ENCODE assay signal across 8 cellular contexts in the genomic region with DNA sequence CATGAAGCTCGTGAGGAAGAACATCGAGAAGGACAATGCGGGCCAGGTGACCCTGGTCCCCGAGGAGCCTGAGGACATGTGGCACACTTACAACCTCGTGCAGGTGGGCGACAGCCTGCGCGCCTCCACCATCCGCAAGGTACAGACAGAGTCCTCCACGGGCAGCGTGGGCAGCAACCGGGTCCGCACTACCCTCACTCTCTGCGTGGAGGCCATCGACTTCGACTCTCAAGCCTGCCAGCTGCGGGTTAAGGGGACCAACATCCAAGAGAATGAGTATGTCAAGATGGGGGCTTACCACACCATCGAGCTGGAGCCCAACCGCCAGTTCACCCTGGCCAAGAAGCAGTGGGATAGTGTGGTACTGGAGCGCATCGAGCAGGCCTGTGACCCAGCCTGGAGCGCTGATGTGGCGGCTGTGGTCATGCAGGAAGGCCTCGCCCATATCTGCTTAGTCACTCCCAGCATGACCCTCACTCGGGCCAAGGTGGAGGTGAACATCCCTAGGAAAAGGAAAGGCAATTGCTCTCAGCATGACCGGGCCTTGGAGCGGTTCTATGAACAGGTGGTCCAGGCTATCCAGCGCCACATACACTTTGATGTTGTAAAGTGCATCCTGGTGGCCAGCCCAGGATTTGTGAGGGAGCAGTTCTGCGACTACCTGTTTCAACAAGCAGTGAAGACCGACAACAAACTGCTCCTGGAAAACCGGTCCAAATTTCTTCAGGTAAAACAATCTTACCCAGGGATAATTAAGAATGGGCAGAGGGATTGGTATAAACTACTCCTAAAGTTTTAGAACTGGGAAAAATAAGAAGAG. TPM values are rescaled to one million over a fixed set of nuclear protein-coding genes. Genes with fewer than 3 reads are reported as not detected.
DNase-seq lines count a peak whose midpoint lies in the region; ATAC-seq and TF ChIP-seq lines count a peak whose summit lies in the region.

No MANE protein-coding gene starts in this region.

- H3K36me3 ChIP-seq in SU-DHL-6 (ENCODE audit: low read length): peaks cover 18% of the 10 kb centered on the region; the same call in 1 of the 2 replicates
- peaks cover 13% of the 10 kb centered on the region for H3K36me3 ChIP-seq in left ventricle myocardium inferior

- H3K4me1 ChIP-seq in left ventricle myocardium inferior: peaks cover 99% of the 10 kb centered on the region

- H3K27ac ChIP-seq in SU-DHL-6 (ENCODE audit: low read depth, low read length) (peak overlapping the region; percentile 65), left ventricle myocardium inferior (replicated peaks) (peak overlapping the region; percentile 96)

- peaks cover 44% of the 10 kb centered on the region for H3K79me2 ChIP-seq in SU-DHL-6 (ENCODE audit: insufficient read depth, low read length)

- TF ChIP-seq CTCF in SU-DHL-6 (IDR thresholded peaks at IDR 0.05; ENCODE audit: insufficient read depth, low read length, poor library complexity, severe bottlenecking) (no peak), left ventricle myocardium inferior (IDR thresholded peaks at IDR 0.05; ENCODE audit: borderline replicate concordance) (peak; percentile 32)

- intact Hi-C loops in left ventricle myocardium inferior (cut with micrococcal nuclease) (no loop called here), posterior cingulate gyrus (cut with DNase I) (loop anchor here (5.0 to 10.0 kb wide), 2 partner anchors 117 to 304 kb away; partner anchors contain the start of gene MOCS2)

- H3K27me3 ChIP-seq in SU-DHL-6 (ENCODE audit: low read length) (no peaks in the 10 kb centered on the region), left ventricle myocardium inferior (ENCODE audit: low read depth) (no peaks in the 10 kb centered on the region)

- H3K9me2 ChIP-seq in SU-DHL-6 (replicated peaks; ENCODE audit: insufficient read depth, low read length): no peaks in the 10 kb centered on the region

- H3K4me2 ChIP-seq in SU-DHL-6 (ENCODE audit: low read depth, low read length, poor library complexity, severe bottlenecking): peak overlapping the region; percentile 84

- peak; percentile 9 for DNase-seq in DMS114 treated with DMSO at 0.1 percent for 48 hours (lab: John Stamatoyannopoulos, UW; ENCODE audit: unreplicated experiment)
- peak; percentile 73 for DNase-seq in amniotic epithelial cell (ENCODE audit: low read depth)
- DNase-seq in left ventricle myocardium inferior: peak; percentile 61
- DNase-seq in posterior cingulate gyrus: peak; percentile 16 to 91 (median 33)
- DNase-seq in NCI-H187 treated with DMSO at 0.1 percent for 48 hours (lab: John Stamatoyannopoulos, UW): no peak

- ATAC-seq in GM21367 (IDR thresholded peaks at IDR 0.05; ENCODE audit: unreplicated experiment): peak; percentile 42
- ATAC-seq in HG03575 (IDR thresholded peaks at IDR 0.05; ENCODE audit: extremely low read depth, insufficient number of reproducible peaks, low FRiP score, unreplicated experiment): peak; percentile 20

- H3K9me3 ChIP-seq in SU-DHL-6 (ENCODE audit: insufficient read depth, low read length) (no peaks in the 10 kb centered on the region), left ventricle myocardium inferior (replicated peaks) (no peaks in the 10 kb centered on the region)

- H3F3A ChIP-seq in SU-DHL-6 (ENCODE audit: insufficient read depth): no peaks in the 10 kb centered on the region; the same call in 1 of the 2 replicates

- H2AFZ ChIP-seq in SU-DHL-6 (ENCODE audit: low read depth, low read length, severe bottlenecking): peak overlapping the region; percentile 91

- H3K4me3 ChIP-seq in SU-DHL-6 (ENCODE audit: insufficient read depth, low read length, poor library complexity, severe bottlenecking) (peak overlapping the region; percentile 66), left ventricle myocardium inferior (peak overlapping the region; percentile 74)

- H4K20me1 ChIP-seq in SU-DHL-6 (ENCODE audit: low read depth, low read length): peaks cover 27% of the 10 kb centered on the region

- H3K9ac ChIP-seq in SU-DHL-6 (ENCODE audit: low read length): peak overlapping the region; percentile 87

RNA-seq across cellular contexts. Expression of gene ITGA1, which starts 12.9 kb away (rescaled TPM):
- total RNA-seq in left ventricle myocardium inferior: 28.4 TPM

RNA-seq across cellular contexts. Expression of gene PELO, which starts 12.9 kb away (rescaled TPM):
- 19.7 TPM for total RNA-seq in left ventricle myocardium inferior
